ENCODE assay signal across 7 cellular contexts in genomic region chr15:54014067-54014466, GRCh38. TPM values are rescaled to one million over a fixed set of nuclear protein-coding genes. Genes with fewer than 3 reads are reported as not detected.
"Had no signal": no experiment of that assay in that cellular context is flagged by ENCODE, and none has a peak within 500 bp of the region (broad histone marks: within the 10 kb centered on the region; RNA-seq: fewer than 3 reads in every experiment).

No MANE protein-coding gene starts in this region.

- H3K27ac Mint-ChIP-seq: GM23338, H9 had no signal

- ATAC-seq: GM23338, K562 had no signal

- H3K4me3 Mint-ChIP-seq: GM23338, H9 had no signal

- DNase-seq: H9, HCEC 1CT, IMR-90, KG1 had no signal

- H3K9me3 Mint-ChIP-seq: H9 had no signal

- H3K4me3 ChIP-seq: GM23338, K562 had no signal

RNA-seq across cellular contexts. Expression of gene UNC13C, which starts 35.8 kb away (rescaled TPM):
- total RNA-seq: HT-29, IMR-90, K562 had no signal
